Comparison of ENCODE assay signal across 8 cellular contexts in genomic region chr17:28902819-28903545, GRCh38. TPM values are rescaled to one million over a fixed set of nuclear protein-coding genes. Genes with fewer than 3 reads are reported as not detected.
DNase-seq lines count a peak whose midpoint lies in the region; ATAC-seq and TF ChIP-seq lines count a peak whose summit lies in the region.

A gene with protein sequence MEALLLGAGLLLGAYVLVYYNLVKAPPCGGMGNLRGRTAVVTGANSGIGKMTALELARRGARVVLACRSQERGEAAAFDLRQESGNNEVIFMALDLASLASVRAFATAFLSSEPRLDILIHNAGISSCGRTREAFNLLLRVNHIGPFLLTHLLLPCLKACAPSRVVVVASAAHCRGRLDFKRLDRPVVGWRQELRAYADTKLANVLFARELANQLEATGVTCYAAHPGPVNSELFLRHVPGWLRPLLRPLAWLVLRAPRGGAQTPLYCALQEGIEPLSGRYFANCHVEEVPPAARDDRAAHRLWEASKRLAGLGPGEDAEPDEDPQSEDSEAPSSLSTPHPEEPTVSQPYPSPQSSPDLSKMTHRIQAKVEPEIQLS (minus strand): TSS chr17:28903079. CDS start chr17:28902944, 135 bp downstream.

- no peaks in the 10 kb centered on the region for H3K27me3 Mint-ChIP-seq in IgD-negative memory B cell

- H3K36me3 ChIP-seq in OCI-LY7 (ENCODE audit: insufficient read depth, low read length), result peaks cover 50% of the 10 kb centered on the region

- peak within 1 kb of the TSS; percentile 90 for H3K4me2 ChIP-seq in OCI-LY7 (ENCODE audit: low read length)

- no peaks in the 10 kb centered on the region for H4K20me1 ChIP-seq in OCI-LY7 (ENCODE audit: insufficient read depth, low read length)

- peaks cover 16% of the 10 kb centered on the region; the same call in 1 of the 2 replicates for H3K79me2 ChIP-seq in OCI-LY7 (ENCODE audit: insufficient read depth, low read depth, low read length)

- TF ChIP-seq CTCF in OCI-LY7 (conservative IDR thresholded peaks at IDR 0.05; ENCODE audit: low read length), result peak; percentile 97

- DNase-seq in DMS 273 treated with DMSO at 0.1 percent for 48 hours (lab: John Stamatoyannopoulos, UW) (peak; percentile 84), OCI-LY7 (ENCODE audit: low spot score) (peak; percentile 97), activated T-cell treated with anti-CD3 and anti-CD28 coated beads for 48 hours (ENCODE audit: low read depth) (peak; percentile 97), epithelial cell of prostate (ENCODE audit: low read depth, low spot score) (peak; percentile 72), mucosa of gallbladder (ENCODE audit: low spot score) (peak; percentile 90)
- peak; percentile 93 for DNase-seq in stimulated activated CD8-positive, alpha-beta memory T cell treated with anti-CD3 and anti-CD28 coated beads, Interleukin-4, amount 100 ng/mL, for 48 hours

- peak within 1 kb of the TSS; percentile 61 to 88 (median 83) for H3K27ac Mint-ChIP-seq in IgD-negative memory B cell

- H3K4me3 ChIP-seq in OCI-LY7 (ENCODE audit: low read depth, low read length, poor library complexity, severe bottlenecking), result peak within 1 kb of the TSS; percentile 77

- CTCF ChIA-PET in OCI-LY7 (lab: Charles Lee; ENCODE audit: unreplicated experiment), result interaction anchor here (0.5 kb wide), 1 partner anchor 26 kb away, joined by 4 read pairs; no protein-coding TSS in a partner anchor

- no peaks in the 10 kb centered on the region for H3K9me3 ChIP-seq in OCI-LY7 (ENCODE audit: low read length)

- no peaks in the 10 kb centered on the region for H3K9me2 ChIP-seq in OCI-LY7 (ENCODE audit: insufficient read depth, low read length)

- H3K4me1 ChIP-seq in OCI-LY7 (ENCODE audit: insufficient read depth, low read length, poor library complexity, severe bottlenecking), result peaks cover 28% of the 10 kb centered on the region

- intact Hi-C loops in OCI-LY7 (cut with micrococcal nuclease; ENCODE audit: unreplicated experiment), result loop anchor here (1.0 to 2.0 kb wide), 4 partner anchors 48 to 175 kb away; partner anchors contain the start of genes ERAL1, NEK8 and PHF12

- H3K36me3 Mint-ChIP-seq in IgD-negative memory B cell, result peaks cover 1% of the 10 kb centered on the region

- H3K27ac ChIP-seq in OCI-LY7 (ENCODE audit: low read depth, low read length, poor library complexity, severe bottlenecking) (peak within 1 kb of the TSS; percentile 80), epithelial cell of prostate (peak within 1 kb of the TSS; percentile 25)

- POLR2A ChIA-PET in OCI-LY7 (lab: Charles Lee), result no interaction called here

- no peaks in the 10 kb centered on the region for H3K9me3 Mint-ChIP-seq in IgD-negative memory B cell

- peak within 1 kb of the TSS; percentile 74 to 92 (median 88) for H3K4me3 Mint-ChIP-seq in IgD-negative memory B cell

- no TSS peak for BruUV-seq in OCI-LY7 (replicated peaks; lab: Mats Ljungman, UMichigan)

- H3K4me1 Mint-ChIP-seq in IgD-negative memory B cell, result peaks cover 12 to 25% (median 21%) of the 10 kb centered on the region in 3 donors

- H2AFZ ChIP-seq in OCI-LY7 (ENCODE audit: low read length), result peak within 1 kb of the TSS; percentile 33

- ATAC-seq in GM21529 (IDR thresholded peaks at IDR 0.05; ENCODE audit: unreplicated experiment), result peak; percentile 82

RNA-seq across cellular contexts. Expression of the gene that starts here (rescaled TPM):
- polyA plus RNA-seq in IgD-negative memory B cell, result 17.1 TPM
- 27.1 and 28.4 TPM in 2 replicates for total RNA-seq in OCI-LY7 (2014; rRNA removed; shearing (Covaris generic))
- total RNA-seq in OCI-LY7 (2022) (27.2 and 29.2 TPM in 2 replicates), mucosa of gallbladder (10.9 TPM)

Comparison
In these comparisons a context has a peak if more than half of its experiments do, and no peak if none do; other contexts are left out.
1. Peak in every context shown above with its lines: DNase-seq, ATAC-seq, H3K4me3 ChIP-seq and H3K27ac ChIP-seq.